33 cellular contexts compared by ENCODE assay signal in genomic region chr5:1890296-1890695, GRCh38. TPM values are rescaled to one million over a fixed set of nuclear protein-coding genes. Genes with fewer than 3 reads are reported as not detected.
"Had no signal": no experiment of that assay in that cellular context is flagged by ENCODE, and none has a peak within 500 bp of the region (broad histone marks: within the 10 kb centered on the region; RNA-seq: fewer than 3 reads in every experiment).

No MANE protein-coding gene starts in this region.

- H3K27ac ChIP-seq: ascending aorta, WERI-Rb-1 had no signal

- DNase-seq: activated CD4-positive, alpha-beta T cell treated with anti-CD3 and anti-CD28 coated beads, Interleukin-2, amount 10 ng/mL, durations not matched to agents 24 days and 14 days; activated CD4-positive, alpha-beta T cell treated with anti-CD3 and anti-CD28 coated beads, Interleukin-2, amount 50 U/mL, for 4 hours; activated CD4-positive, CD25-positive, alpha-beta regulatory T cell; activated CD8-positive, alpha-beta T cell treated with anti-CD3 and anti-CD28 coated beads for 36 hours; activated effector memory CD4-positive, alpha-beta T cell treated with anti-CD3 and anti-CD28 coated beads, Interleukin-2, amount 50 U/mL, for 16 hours; activated naive CD4-positive, alpha-beta T cell; activated naive CD4-positive, alpha-beta T cell treated with anti-CD3 and anti-CD28 coated beads, Interleukin-2, amount 50 U/mL, for 16 hours; activated naive CD8-positive, alpha-beta T cell treated with anti-CD3 and anti-CD28 coated beads for 36 hours; activated T-cell treated with anti-CD3 and anti-CD28 coated beads, Interleukin-2, amount 50 U/mL, for 1 hour; activated T-cell treated with anti-CD3 and anti-CD28 coated beads, Interleukin-2, amount 50 U/mL, for 72 hours; amniotic stem cell; caudate nucleus; Karpas-422; KBM-7; NCI-H1105; NCI-H1417 treated with DMSO at 0.1 percent for 48 hours; NCI-H187 treated with DMSO at 0.1 percent for 48 hours; NCI-H2081; NCI-H2171 treated with DMSO at 0.1 percent for 48 hours; NCI-H226; NCI-H446 treated with DMSO at 0.1 percent for 48 hours; NCI-H524; NCI-H82; SW 1271; T-helper 1 cell; T-helper 2 cell; T-helper 9 cell; WERI-Rb-1 had no signal

- H3K4me1 ChIP-seq: ascending aorta had no signal

- H3K9me3 ChIP-seq: ascending aorta had no signal

- ATAC-seq: activated CD8-positive, alpha-beta T cell treated with anti-CD3 and anti-CD28 coated beads for 36 hours; activated T-cell treated with anti-CD3 and anti-CD28 coated beads, Interleukin-2, amount 50 U/mL, for 72 hours; activated T-helper 17 cell treated with anti-CD3 and anti-CD28 coated beads, Interleukin-2, amount 50 U/mL, for 72 hours; Right ventricle myocardium inferior had no signal

- H3K4me3 ChIP-seq: ascending aorta had no signal

- H3K36me3 ChIP-seq: ascending aorta, WERI-Rb-1 had no signal

RNA-seq across cellular contexts. Expression of gene IRX4, which starts 7.6 kb away (rescaled TPM):
- total RNA-seq: activated CD4-positive, alpha-beta T cell treated with anti-CD3 and anti-CD28 coated beads, Interleukin-2, amount 10 ng/mL, durations not matched to agents 24 days and 14 days; activated CD8-positive, alpha-beta memory T cell treated with anti-CD3 and anti-CD28 coated beads for 36 hours; activated CD8-positive, alpha-beta T cell treated with anti-CD3 and anti-CD28 coated beads for 36 hours; activated naive CD8-positive, alpha-beta T cell treated with anti-CD3 and anti-CD28 coated beads for 36 hours; activated T-cell treated with anti-CD3 and anti-CD28 coated beads, Interleukin-2, amount 50 U/mL, for 72 hours; activated T-helper 17 cell treated with anti-CD3 and anti-CD28 coated beads, Interleukin-2, amount 50 U/mL, for 72 hours; ascending aorta; RPMI7951 had no signal
